22 cellular contexts compared by ENCODE assay signal in genomic region chr19:24000656-24001055, GRCh38.
DNase-seq lines count a peak whose midpoint lies in the region; ATAC-seq, FAIRE-seq and TF ChIP-seq lines count a peak whose summit lies in the region.
"Had no signal": no experiment of that assay in that cellular context is flagged by ENCODE, and none has a peak within 500 bp of the region (broad histone marks: within the 10 kb centered on the region; RNA-seq: fewer than 3 reads in every experiment).

No MANE protein-coding gene starts in this region.

- intact Hi-C loops in lower leg skin (cut with DNase I; ENCODE audit: low total_unique reads), result no loop called here
- intact Hi-C loops in HepG2 (cut with micrococcal nuclease; ENCODE audit: unreplicated experiment), result no loop called here

- POLR2A ChIA-PET in HepG2 (lab: Yijun Ruan, JAX), result no interaction called here

- H3K9ac ChIP-seq in HepG2 (ENCODE audit: insufficient read depth, low read depth, low read length), result no peak overlapping the region
- H3K9ac ChIP-seq: GM23248 had no signal

- H3K27ac ChIP-seq in HepG2 (ENCODE audit: extremely low read length, insufficient read depth, low read length), result no peak overlapping the region
- H3K27ac ChIP-seq: GM23248 had no signal

- no peaks in the 10 kb centered on the region for H3K79me2 ChIP-seq in HepG2 (ENCODE audit: insufficient read depth, low read length)

- no peak overlapping the region for H2AFZ ChIP-seq in HepG2 (ENCODE audit: low read length)
- H2AFZ ChIP-seq: GM23248 had no signal

- H3K4me3 ChIP-seq in bronchial epithelial cell (ENCODE audit: low read depth, low read length), result no peak overlapping the region
- H3K4me3 ChIP-seq in lower leg skin (ENCODE audit: low read depth, poor library complexity, severe bottlenecking), result no peak overlapping the region
- no peak overlapping the region for H3K4me3 ChIP-seq in HepG2 (replicated peaks in 1 of 3; ENCODE audit: insufficient read depth in 1 of 3, low read depth in 2 of 3, low read length in 3 of 3)
- H3K4me3 ChIP-seq: GM23248, HAP-1 had no signal

- CTCF ChIA-PET in HepG2 (lab: Yijun Ruan, JAX; ENCODE audit: low intra/inter-chr PET ratio, low total read pairs), result no interaction called here

- TF ChIP-seq POLR2A in lower leg skin (IDR thresholded peaks at IDR 0.05) (no peak), HepG2 (IDR thresholded peaks at IDR 0.05; ENCODE audit: insufficient read depth in 1 of 2, low read depth in 2 of 2, low read length in 2 of 2) (no peak)

- TF ChIP-seq CTCF in bronchial epithelial cell (IDR thresholded peaks at IDR 0.05; ENCODE audit: insufficient read depth, low read length, severe bottlenecking) (no peak), lower leg skin (IDR thresholded peaks at IDR 0.05) (no peak), HepG2 (CRISPR knock-in tag; IDR thresholded peaks at IDR 0.05) (no peak)

- no peaks in the 10 kb centered on the region for H4K20me1 ChIP-seq in HepG2 (ENCODE audit: insufficient read depth, low read length)

- TF ChIP-seq RAD21 in HepG2 (CRISPR knock-in tag; IDR thresholded peaks at IDR 0.05), result no peak

- no peak for ATAC-seq in HepG2

- no peaks in the 10 kb centered on the region for H3K27me3 ChIP-seq in bronchial epithelial cell (ENCODE audit: control insufficient read depth, insufficient read depth, low read length)
- no peaks in the 10 kb centered on the region for H3K27me3 ChIP-seq in HepG2 (ENCODE audit: control insufficient read depth in 1 of 2, insufficient read depth in 2 of 2, low read length in 2 of 2)

- DNase-seq in COLO668 (lab: John Stamatoyannopoulos, UW; ENCODE audit: unreplicated experiment), result peak; percentile 77
- peak; percentile 4 for DNase-seq in ELF-1 (ENCODE audit: low read depth, low spot score)
- peak; percentile 69 for DNase-seq in NCI-H345 treated with DMSO at 0.1 percent for 48 hours (lab: John Stamatoyannopoulos, UW; ENCODE audit: unreplicated experiment)
- peak; percentile 47 for DNase-seq in bronchial epithelial cell (ENCODE audit: low read depth)
- no peak for DNase-seq in lower leg skin (ENCODE audit: low spot score in 2 of 2)
- no peak for DNase-seq in HepG2 (ENCODE audit: low spot score)
- no peak for DNase-seq in NCI-H2081 (lab: John Stamatoyannopoulos, UW)
- DNase-seq: ACHN; C1 segment of cervical spinal cord; CD8-positive, alpha-beta memory T cell; DMS79 treated with DMSO at 0.1 percent for 48 hours; GM23248; Kasumi-1; NCI-H1092 treated with DMSO at 0.1 percent for 48 hours; NCI-H187; NCI-H2227 treated with DMSO at 0.1 percent for 48 hours; NCI-H526 treated with DMSO at 0.1 percent for 48 hours; RPMI8226; SIG-M5; T1000 had no signal

- H3K9me3 ChIP-seq in HepG2 (ENCODE audit: low read length), result peaks cover 94% of the 10 kb centered on the region
- H3K9me3 ChIP-seq: HAP-1 had no signal

- TF ChIP-seq EP300 in HepG2 (IDR thresholded peaks at IDR 0.05; ENCODE audit: low read depth in 2 of 2, low read length in 2 of 2) (no peak), HepG2 (CRISPR knock-in tag; IDR thresholded peaks at IDR 0.05; ENCODE audit: borderline replicate concordance) (no peak)

- BruUV-seq in HepG2 (replicated peaks; lab: Mats Ljungman, UMichigan), result no TSS peak

- no peak overlapping the region for H3K4me2 ChIP-seq in HepG2 (ENCODE audit: low read depth, low read length)

- H3K4me1 ChIP-seq in HepG2 (ENCODE audit: insufficient read depth, low read length), result no peaks in the 10 kb centered on the region
- H3K4me1 ChIP-seq: HAP-1 had no signal

- no peak for FAIRE-seq in bronchial epithelial cell (lab: Jason Lieb, UNC)
- FAIRE-seq in HepG2 (lab: Jason Lieb, UNC), result no peak
- FAIRE-seq: D721Med had no signal

- no peaks in the 10 kb centered on the region for H3K36me3 ChIP-seq in bronchial epithelial cell (ENCODE audit: control insufficient read depth, insufficient read depth, low read length)
- no peaks in the 10 kb centered on the region for H3K36me3 ChIP-seq in HepG2 (replicated peaks in 1 of 2; ENCODE audit: control insufficient read depth in 1 of 2, insufficient read depth in 2 of 2, low read length in 2 of 2)
- H3K36me3 ChIP-seq: HAP-1 had no signal

- in situ Hi-C loops in HepG2 (cut with HindIII; ENCODE audit: extremely low pct_ligation_motif_present, low pct_unique_long_range_greater_than_20kb), result no loop called here

- 68 to 76% methylated on average over 2 of the region's 2 CpGs for WGBS in lower leg skin, 2 donors
- WGBS in HepG2 (ENCODE audit: low lambda C conversion rate), result 0% methylated on average over 2 of the region's 2 CpGs

TF ChIP-seq in HepG2, 621 proteins besides CTCF, POLR2A, EP300 and RAD21:
- TF ChIP-seq FLYWCH1 (CRISPR knock-in tag; IDR thresholded peaks at IDR 0.05), result no peak
- no peak for TF ChIP-seq SOX5 (CRISPR knock-in tag; IDR thresholded peaks at IDR 0.05; ENCODE audit: borderline replicate concordance)
- TF ChIP-seq ZBTB34 (CRISPR knock-in tag; IDR thresholded peaks at IDR 0.05), result no peak
- no peak for TF ChIP-seq JUN (CRISPR knock-in tag; IDR thresholded peaks at IDR 0.05)
- no peak for TF ChIP-seq NRL (CRISPR knock-in tag; IDR thresholded peaks at IDR 0.05; ENCODE audit: borderline replicate concordance)
- TF ChIP-seq PLSCR1 (CRISPR knock-in tag; IDR thresholded peaks at IDR 0.05; ENCODE audit: borderline replicate concordance), result no peak
TF ChIP-seq in HepG2: peak in this region for 0.

Comparison
In these comparisons a context has a peak if more than half of its experiments do, and no peak if none do; other contexts are left out.
1. DNase-seq: peak in COLO668 (single experiment), ELF-1 (single experiment), NCI-H345 treated with DMSO at 0.1 percent for 48 hours (single experiment) and bronchial epithelial cell (single experiment); none in lower leg skin (0 of 2), HepG2 (single experiment) and NCI-H2081 (0 of 2).